28 cellular contexts compared by ENCODE assay signal in genomic region chr10:21110358-21110757, GRCh38.
"Had no signal": no experiment of that assay in that cellular context is flagged by ENCODE, and none has a peak within 500 bp of the region (broad histone marks: within the 10 kb centered on the region; RNA-seq: fewer than 3 reads in every experiment).

No MANE protein-coding gene starts in this region.

- H3K4me2 ChIP-seq: smooth muscle cell had no signal

- ATAC-seq: naive thymus-derived CD8-positive, alpha-beta T cell; natural killer cell treated with Interleukin-12 subunit alpha and Interleukin-12 subunit beta and Interleukin-15 and Interleukin-18, amount 100 ng/mL, for 72 hours; pancreas; psoas muscle; right cardiac atrium; sciatic nerve; stimulated activated memory B cell treated with anti-CD40 and anti-IgM and Interleukin-4, amounts not matched to agents 10 μg/mL and 1 μg/mL and 100 μg/mL, for 72 hours; stimulated activated naive CD8-positive, alpha-beta T cell treated with anti-CD3 and anti-CD28 coated beads, Interleukin-15, amount 100 ng/mL, for 72 hours; stimulated activated naive CD8-positive, alpha-beta T cell treated with anti-CD3 and anti-CD28 coated beads, Interleukin-15, Interleukin-2, amounts not matched to agents 100 U/mL and 50 U/mL, for 24 hours; upper lobe of right lung had no signal

- H3K9me3 ChIP-seq: neutrophil, pancreas, suprapubic skin, testis, tibial artery, transverse colon, upper lobe of right lung, uterus had no signal

- H3K27me3 ChIP-seq: neutrophil, pancreas, spleen, suprapubic skin, testis, tibial artery, transverse colon, upper lobe of right lung, uterus had no signal

- H3K4me3 ChIP-seq: pancreas, psoas muscle, skin epidermis, smooth muscle cell, spleen, suprapubic skin, testis, tibial artery, transverse colon, upper lobe of right lung, uterus had no signal

- FAIRE-seq: pancreas had no signal

- H3K27ac ChIP-seq: neutrophil, pancreas, psoas muscle, skin epidermis, spleen, suprapubic skin, testis, tibial artery, transverse colon, upper lobe of right lung, uterus had no signal

- H3K36me3 ChIP-seq: neutrophil, pancreas, spleen, suprapubic skin, tibial artery, transverse colon, upper lobe of right lung, uterus had no signal

- H3K4me1 ChIP-seq: pancreas, psoas muscle, spleen, suprapubic skin, testis, tibial artery, transverse colon, upper lobe of right lung, uterus had no signal

- DNase-seq: naive thymus-derived CD8-positive, alpha-beta T cell; nephron progenitor cell; nucleus accumbens; pancreas; psoas muscle; right cardiac atrium; spleen; stimulated activated CD4-positive, alpha-beta T cell treated with anti-CD3 and anti-CD28 coated beads, Interleukin-12 subunit alpha, Interleukin-12 subunit beta, amount 100 ng/mL, for 4 hours; stimulated activated CD4-positive, alpha-beta T cell treated with anti-CD3 and anti-CD28 coated beads, Interleukin-1b, Interleukin-23, amount 100 ng/mL, for 48 hours; stimulated activated CD4-positive, alpha-beta T cell treated with anti-CD3 and anti-CD28 coated beads, Interleukin-4, amount 100 ng/mL, for 1 hour; stimulated activated CD4-positive, alpha-beta T cell treated with anti-CD3 and anti-CD28 coated beads, Interleukin-4, amount 100 ng/mL, for 4 hours; stimulated activated CD8-positive, alpha-beta memory T cell treated with anti-CD3 and anti-CD28 coated beads, Interleukin-4, amount 100 ng/mL, for 48 hours; stimulated activated naive CD4-positive, alpha-beta T cell; stimulated activated naive CD8-positive, alpha-beta T cell treated with anti-CD3 and anti-CD28 coated beads, Interleukin-15, amount 100 ng/mL, for 72 hours; stimulated activated naive CD8-positive, alpha-beta T cell treated with anti-CD3 and anti-CD28 coated beads, Interleukin-15, Interleukin-2, amounts not matched to agents 100 U/mL and 50 U/mL, for 24 hours; substantia nigra; tibial artery; transverse colon; upper lobe of right lung; uterus had no signal
